Comparison of ENCODE assay signal across 8 cellular contexts in genomic region chr1:9688599-9688998, GRCh38. TPM values are rescaled to one million over a fixed set of nuclear protein-coding genes. Genes with fewer than 3 reads are reported as not detected.
DNase-seq lines count a peak whose midpoint lies in the region; ATAC-seq and TF ChIP-seq lines count a peak whose summit lies in the region.

No MANE protein-coding gene starts in this region.

- H3K4me3 ChIP-seq in suprapubic skin = peak overlapping the region; percentile 82

- peaks cover 36% of the 10 kb centered on the region for H3K4me1 ChIP-seq in suprapubic skin

- peak overlapping the region; percentile 78 for H3K4me3 Mint-ChIP-seq in activated CD4-positive, alpha-beta T cell treated with anti-CD3 and anti-CD28 coated beads, Interleukin-2, amount 10 ng/mL, durations not matched to agents 24 days and 14 days
- peak overlapping the region; percentile 73 for H3K4me3 Mint-ChIP-seq in activated T-helper 17 cell treated with anti-CD3 and anti-CD28 coated beads, Interleukin-2, amount 50 U/mL, for 72 hours
- peak overlapping the region; percentile 80 to 96 (median 83) for H3K4me3 Mint-ChIP-seq in immature natural killer cell

- no peak for TF ChIP-seq POLR2A in suprapubic skin (IDR thresholded peaks at IDR 0.05)

- DNase-seq in activated CD4-positive, alpha-beta T cell treated with anti-CD3 and anti-CD28 coated beads, Interleukin-2, amount 10 ng/mL, durations not matched to agents 24 days and 14 days = no peak
- no peak for DNase-seq in activated CD4-positive, alpha-beta T cell treated with anti-CD3 and anti-CD28 coated beads, Interleukin-2, amount 50 U/mL, for 1 hour
- DNase-seq in immature natural killer cell = no peak
- DNase-seq in suprapubic skin (ENCODE audit: low spot score in 2 of 2) = no peak
- DNase-seq in GDM1 (lab: John Stamatoyannopoulos, UW) = no peak

- TF ChIP-seq EP300 in suprapubic skin (IDR thresholded peaks at IDR 0.05) = no peak

- WGBS in suprapubic skin = 40% methylated on average over 14 of the region's 14 CpGs

- no peak for ATAC-seq in activated T-helper 17 cell treated with anti-CD3 and anti-CD28 coated beads, Interleukin-2, amount 50 U/mL, for 72 hours (replicated peaks)
- ATAC-seq in GM18870 (IDR thresholded peaks at IDR 0.05; ENCODE audit: unreplicated experiment) = no peak
- no peak for ATAC-seq in HG03139 (IDR thresholded peaks at IDR 0.05; ENCODE audit: unreplicated experiment)

- peaks cover 38% of the 10 kb centered on the region for H3K36me3 Mint-ChIP-seq in activated CD4-positive, alpha-beta T cell treated with anti-CD3 and anti-CD28 coated beads, Interleukin-2, amount 10 ng/mL, durations not matched to agents 24 days and 14 days (ENCODE audit: low read depth)
- H3K36me3 Mint-ChIP-seq in activated T-helper 17 cell treated with anti-CD3 and anti-CD28 coated beads, Interleukin-2, amount 50 U/mL, for 72 hours (ENCODE audit: low read depth) = peaks cover 53% of the 10 kb centered on the region
- H3K36me3 Mint-ChIP-seq in immature natural killer cell = peaks cover 0 to 7% (median 6%) of the 10 kb centered on the region in 3 donors

- H3K27me3 ChIP-seq in suprapubic skin = no peaks in the 10 kb centered on the region

- H3K4me1 Mint-ChIP-seq in activated CD4-positive, alpha-beta T cell treated with anti-CD3 and anti-CD28 coated beads, Interleukin-2, amount 10 ng/mL, durations not matched to agents 24 days and 14 days = peaks cover 64% of the 10 kb centered on the region
- peaks cover 30% of the 10 kb centered on the region for H3K4me1 Mint-ChIP-seq in activated T-helper 17 cell treated with anti-CD3 and anti-CD28 coated beads, Interleukin-2, amount 50 U/mL, for 72 hours
- H3K4me1 Mint-ChIP-seq in immature natural killer cell = peaks cover 76 to 85% of the 10 kb centered on the region in 2 donors

- intact Hi-C loops in activated CD4-positive, alpha-beta T cell treated with anti-CD3 and anti-CD28 coated beads, Interleukin-2, amount 10 ng/mL, durations not matched to agents 24 days and 14 days (cut with micrococcal nuclease) = loop anchor here (2.0 kb wide), 1 partner anchor 28 kb away; no protein-coding TSS in a partner anchor

- H3K27ac Mint-ChIP-seq in activated CD4-positive, alpha-beta T cell treated with anti-CD3 and anti-CD28 coated beads, Interleukin-2, amount 10 ng/mL, durations not matched to agents 24 days and 14 days = peak overlapping the region; percentile 87
- no peak overlapping the region for H3K27ac Mint-ChIP-seq in activated T-helper 17 cell treated with anti-CD3 and anti-CD28 coated beads, Interleukin-2, amount 50 U/mL, for 72 hours
- peak overlapping the region; percentile 84 to 95 (median 88) for H3K27ac Mint-ChIP-seq in immature natural killer cell

- H3K27ac ChIP-seq in suprapubic skin = no peak overlapping the region

- no peaks in the 10 kb centered on the region for H3K9me3 Mint-ChIP-seq in activated CD4-positive, alpha-beta T cell treated with anti-CD3 and anti-CD28 coated beads, Interleukin-2, amount 10 ng/mL, durations not matched to agents 24 days and 14 days
- no peaks in the 10 kb centered on the region for H3K9me3 Mint-ChIP-seq in activated T-helper 17 cell treated with anti-CD3 and anti-CD28 coated beads, Interleukin-2, amount 50 U/mL, for 72 hours
- H3K9me3 Mint-ChIP-seq in immature natural killer cell = no peaks in the 10 kb centered on the region

- H3K36me3 ChIP-seq in suprapubic skin = no peaks in the 10 kb centered on the region

- no peak for TF ChIP-seq CTCF in suprapubic skin (IDR thresholded peaks at IDR 0.05)

- H3K9me3 ChIP-seq in suprapubic skin = no peaks in the 10 kb centered on the region

- H3K27me3 Mint-ChIP-seq in activated CD4-positive, alpha-beta T cell treated with anti-CD3 and anti-CD28 coated beads, Interleukin-2, amount 10 ng/mL, durations not matched to agents 24 days and 14 days = no peaks in the 10 kb centered on the region
- H3K27me3 Mint-ChIP-seq in activated T-helper 17 cell treated with anti-CD3 and anti-CD28 coated beads, Interleukin-2, amount 50 U/mL, for 72 hours = no peaks in the 10 kb centered on the region
- peaks cover 2 to 10% (median 2%) of the 10 kb centered on the region in 3 donors for H3K27me3 Mint-ChIP-seq in immature natural killer cell (ENCODE audit: low read depth in 3 of 3)

RNA-seq across cellular contexts. Expression of gene PIK3CD, which starts 37.1 kb away (rescaled TPM):
- total RNA-seq in activated CD4-positive, alpha-beta T cell treated with anti-CD3 and anti-CD28 coated beads, Interleukin-2, amount 10 ng/mL, durations not matched to agents 24 days and 14 days = 233 TPM in 2 replicates
- 100 to 1,000 TPM; 114 to 120 TPM for total RNA-seq in activated T-helper 17 cell treated with anti-CD3 and anti-CD28 coated beads, Interleukin-2, amount 50 U/mL, for 72 hours
- 100 to 1,000 TPM in 1 of 3 donors, 10 to 100 TPM in 2; 43.4 to 133 (median 49.0) TPM for polyA plus RNA-seq in immature natural killer cell
- 1 to 10 TPM; 4.0 to 8.6 (median 6.4) TPM for total RNA-seq in suprapubic skin

Comparison
In these comparisons a context has a peak if more than half of its experiments do, and no peak if none do; other contexts are left out.
1. RNA of gene PIK3CD, which starts 37.1 kb away (total RNA-seq): 233 TPM in activated CD4-positive, alpha-beta T cell treated with anti-CD3 and anti-CD28 coated beads, Interleukin-2, amount 10 ng/mL, durations not matched to agents 24 days and 14 days and 114 to 120 TPM in activated T-helper 17 cell treated with anti-CD3 and anti-CD28 coated beads, Interleukin-2, amount 50 U/mL, for 72 hours; 4.0 to 8.6 TPM in suprapubic skin; every median in the first group is over 10 times any median in the second.
2. Peak in every context shown above with its lines, with median percentiles within 50 percentile points of each other: H3K4me3 Mint-ChIP-seq.